In genomic region chr5:178234753-178235599, GRCh38 we compare ENCODE assay signal across 8 cellular contexts. TPM values are rescaled to one million over a fixed set of nuclear protein-coding genes. Genes with fewer than 3 reads are reported as not detected.
DNase-seq lines count a peak whose midpoint lies in the region; ATAC-seq, FAIRE-seq and TF ChIP-seq lines count a peak whose summit lies in the region.
"Had no signal": no experiment of that assay in that cellular context is flagged by ENCODE, and none has a peak within 500 bp of the region (broad histone marks: within the 10 kb centered on the region; RNA-seq: fewer than 3 reads in every experiment).

No MANE protein-coding gene starts in this region.

- no peak for TF ChIP-seq EP300 in GM12878 (IDR thresholded peaks at IDR 0.05; ENCODE audit: borderline replicate concordance in 1 of 2, control insufficient read depth in 1 of 2, low read depth in 2 of 2, low read length in 2 of 2)

- H3K4me1 ChIP-seq in Loucy (ENCODE audit: insufficient read depth, low read length, poor library complexity, severe bottlenecking) (peaks cover 25% of the 10 kb centered on the region), GM12878 (ENCODE audit: control insufficient read depth, insufficient read depth, low read length) (peaks cover 48% of the 10 kb centered on the region)

- no peaks in the 10 kb centered on the region for H3K36me3 Mint-ChIP-seq in immature natural killer cell

- in situ Hi-C loops in GM12878 (cut with MboI) = no loop called here

- H4K20me1 ChIP-seq in Loucy (ENCODE audit: insufficient read depth, low read length, poor library complexity, severe bottlenecking) (peaks cover 17% of the 10 kb centered on the region), GM12878 (ENCODE audit: control insufficient read depth, insufficient read depth) (no peaks in the 10 kb centered on the region)

- H3K9me2 ChIP-seq in Loucy (replicated peaks; ENCODE audit: low read depth, low read length) = no peaks in the 10 kb centered on the region

- SMC1A ChIA-PET in GM12878 (lab: Charles Lee; ENCODE audit: uncharacterized antibody, unreplicated experiment) = interaction anchor here (1.0 to 1.8 kb wide), 2 partner anchors 23 to 317 kb away, joined by 3 to 4 read pairs; no protein-coding TSS in a partner anchor

- H3K4me3 ChIP-seq in Loucy (ENCODE audit: low read length, poor library complexity, severe bottlenecking) (no peak overlapping the region), GM12878 (no peak overlapping the region)

- peak; percentile 76 for TF ChIP-seq RAD21 in GM12878 (IDR thresholded peaks at IDR 0.05; ENCODE audit: insufficient read depth, low read depth, low read length)

- H3K4me2 ChIP-seq in Loucy (ENCODE audit: low read depth, low read length, poor library complexity, severe bottlenecking) = peak overlapping the region; percentile 42
- no peak overlapping the region for H3K4me2 ChIP-seq in GM12878 (ENCODE audit: control insufficient read depth, insufficient read depth)

- H3K27me3 Mint-ChIP-seq in immature natural killer cell (ENCODE audit: low read depth in 3 of 3) = peaks cover 2 to 15% (median 5%) of the 10 kb centered on the region in 3 donors

- no peak overlapping the region for H3K27ac ChIP-seq in GM12878 (ENCODE audit: control insufficient read depth, insufficient read depth)

- H2AFZ ChIP-seq in Loucy (ENCODE audit: low read length) (peak overlapping the region; percentile 77; the same call in 1 of the 2 replicates), GM12878 (ENCODE audit: control insufficient read depth, low read depth, low read length) (peak overlapping the region; percentile 84)

- H3K9me3 ChIP-seq in Loucy (ENCODE audit: insufficient read depth, low read depth, low read length) (no peaks in the 10 kb centered on the region), GM12878 (replicated peaks; ENCODE audit: control insufficient read depth, insufficient read depth, low read length) (no peaks in the 10 kb centered on the region)

- peak; percentile 40 for ATAC-seq in GM12878
- no peak for ATAC-seq in GM19463 (IDR thresholded peaks at IDR 0.05; ENCODE audit: unreplicated experiment)

- peak overlapping the region; percentile 5 to 83 (median 56) for H3K27ac Mint-ChIP-seq in immature natural killer cell

- peak overlapping the region; percentile 8 to 59 (median 26) for H3K4me3 Mint-ChIP-seq in immature natural killer cell

- DNase-seq in GM10266 (ENCODE audit: extremely low spot score) = peak; percentile 87
- DNase-seq in UCSD-AML1 (lab: John Stamatoyannopoulos, UW; ENCODE audit: unreplicated experiment) = peak; percentile 82
- no peak for DNase-seq in GM12878 (ENCODE audit: low read depth, low spot score)
- peak; percentile 65 to 73 (median 72) for DNase-seq in immature natural killer cell
- peak; percentile 85 for DNase-seq in stimulated activated CD4-positive, alpha-beta T cell treated with anti-CD3 and anti-CD28 coated beads, Interleukin-15, amount 100 ng/mL, for 24 hours

- POLR2A ChIA-PET in GM12878 (lab: Charles Lee) = interaction anchor here (0.7 kb wide), 1 partner anchor 1747 kb away, joined by 3 read pairs; no protein-coding TSS in a partner anchor

- TF ChIP-seq POLR2A in GM12878 (IDR thresholded peaks at IDR 0.05; ENCODE audit: low read depth, low read length) = no peak

- FAIRE-seq in GM12878 (lab: Jason Lieb, UNC) = no peak

- H3F3A ChIP-seq in Loucy (ENCODE audit: low read depth) = no peaks in the 10 kb centered on the region

- CTCF ChIA-PET in GM12878 (lab: Yijun Ruan, JAX) = interaction anchor here (0.6 to 1.4 kb wide), 17 partner anchors 10 to 1261 kb away, joined by 3 to 6 read pairs (median 3); partner anchors contain the start of gene HNRNPAB

- H3K79me2 ChIP-seq in Loucy (ENCODE audit: insufficient read depth, low read length) (peaks cover 21% of the 10 kb centered on the region), GM12878 (ENCODE audit: control insufficient read depth, insufficient read depth, low read length) (peaks cover 23% of the 10 kb centered on the region)

- H3K27me3 ChIP-seq in Loucy (ENCODE audit: insufficient read depth, low read length, poor library complexity, severe bottlenecking) (no peaks in the 10 kb centered on the region), GM12878 (replicated peaks in 1 of 2; ENCODE audit: control insufficient read depth in 2 of 2, insufficient read depth in 2 of 2, low read length in 1 of 2) (no peaks in the 10 kb centered on the region)

- peaks cover 71 to 80% of the 10 kb centered on the region in 2 donors for H3K4me1 Mint-ChIP-seq in immature natural killer cell

- 22% methylated on average over 12 of the region's 12 CpGs for WGBS in GM12878 (ENCODE audit: insufficient coverage, insufficient replicate concordance, low lambda C conversion rate, missing lambda C conversion rate)

- RAD21 ChIA-PET in GM12878 (lab: Charles Lee; ENCODE audit: unreplicated experiment) = interaction anchor here (0.8 to 1.0 kb wide), 2 partner anchors 16 to 226 kb away, joined by 3 read pairs; no protein-coding TSS in a partner anchor

- peak; percentile 88 for TF ChIP-seq CTCF in GM10266 (IDR thresholded peaks at IDR 0.05; ENCODE audit: control insufficient read depth, insufficient read depth, low read depth, missing control alignments)
- TF ChIP-seq CTCF in Loucy (conservative IDR thresholded peaks at IDR 0.05; ENCODE audit: low read length) = peak; percentile 67
- peak; percentile 78 to 85 (median 81) for TF ChIP-seq CTCF in GM12878 (IDR thresholded peaks at IDR 0.05 in 2 of 3, conservative IDR thresholded peaks at IDR 0.05 in 1 of 3; ENCODE audit: control insufficient read depth in 2 of 3, extremely low read depth in 1 of 3, insufficient read depth in 1 of 3, low read depth in 3 of 3, low read length in 3 of 3)

- intact Hi-C loops in GM12878 (cut with micrococcal nuclease; ENCODE audit: unreplicated experiment) = loop anchor here (2.0 to 5.0 kb wide), 2 partner anchors 316 to 1257 kb away; no protein-coding TSS in a partner anchor

- BruUV-seq in GM12878 (replicated peaks; lab: Mats Ljungman, UMichigan) = no TSS peak

- no peaks in the 10 kb centered on the region for H3K36me3 ChIP-seq in Loucy (ENCODE audit: insufficient read depth, low read length)
- no peaks in the 10 kb centered on the region; a peak in 3 of 4 replicates for H3K36me3 ChIP-seq in GM12878 (ENCODE audit: control insufficient read depth in 2 of 2, insufficient read depth in 2 of 2, low read length in 1 of 2)

- H3K9ac ChIP-seq in Loucy (ENCODE audit: low read depth, low read length, poor library complexity, severe bottlenecking) (no peak overlapping the region), GM12878 (ENCODE audit: control insufficient read depth, insufficient read depth, low read length) (no peak overlapping the region; the same call in 1 of the 2 replicates)

- no peaks in the 10 kb centered on the region for H3K9me3 Mint-ChIP-seq in immature natural killer cell

RNA-seq across cellular contexts. Expression of gene PHYKPL, which starts 2.4 kb away (rescaled TPM):
- total RNA-seq in GM12878 (2013; cell fraction: nucleolus; rRNA removed) = 144 and 151 TPM in 2 replicates
- total RNA-seq in GM12878 (2014; rRNA removed) (25.2 and 26.6 TPM in 2 replicates), GM12878 (2014; rRNA removed; fragmentation: Illumina TruSeq; extraction: Trizol) (23.3 and 23.5 TPM in 2 replicates), GM12878 (2021) (36.1 and 45.1 TPM in 2 replicates)
- 16.0 TPM for polyA plus RNA-seq in GM12878 (2011; ENCODE audit: low read depth)
- polyA plus RNA-seq in GM12878 (2011; rRNA removed) (39.9 and 53.9 TPM in 2 replicates), GM12878 (2014; fragmentation: Illumina TruSeq; extraction: Trizol) (17.3 and 22.9 TPM in 2 replicates), GM12878 (2014; fragmentation: Nextera tagmentation; extraction: Ambion mirVana) (1 to 10 TPM; 4.5 to 7.9 TPM), GM12878 (2014; rRNA removed) (40.6 and 42.3 TPM in 2 replicates), GM12878 (2016; fragmentation: Nextera tagmentation; extraction: Ambion mirVana) (10 to 100 TPM; 26.0 to 29.0 TPM), immature natural killer cell (10 to 100 TPM; 28.2 to 44.1 (median 33.3) TPM)
- 37.9 and 49.1 TPM in 2 replicates for polyA plus RNA-seq in GM12878 (2011; cell fraction: cytosol; rRNA removed)
- polyA plus RNA-seq in GM12878 (2011; cell fraction: nucleus; rRNA removed) = 213 and 242 TPM in 2 replicates
- polyA plus RNA-seq in GM12878 (2012) = 34.1 and 38.8 TPM in 2 replicates
- 63.2 and 88.8 TPM in 2 replicates for polyA minus RNA-seq in GM12878 (2011; rRNA and poly(A)+ RNA removed)
- polyA minus RNA-seq in GM12878 (2011; cell fraction: cytosol; rRNA and poly(A)+ RNA removed) = 9.1 and 13.4 TPM in 2 replicates
- polyA minus RNA-seq in GM12878 (2011; cell fraction: nucleus; rRNA and poly(A)+ RNA removed) = 79.1 and 138 TPM in 2 replicates

RNA-seq across cellular contexts. Expression of gene HNRNPAB, which starts 30.6 kb away (rescaled TPM):
- 21.9 and 24.9 TPM in 2 replicates for total RNA-seq in GM12878 (2013; cell fraction: nucleolus; rRNA removed)
- total RNA-seq in GM12878 (2014; rRNA removed) (120 and 134 TPM in 2 replicates), GM12878 (2014; rRNA removed; fragmentation: Illumina TruSeq; extraction: Trizol) (167 and 175 TPM in 2 replicates), GM12878 (2021) (311 and 330 TPM in 2 replicates)
- 118 TPM for polyA plus RNA-seq in GM12878 (2011; ENCODE audit: low read depth)
- polyA plus RNA-seq in GM12878 (2011; rRNA removed) (193 and 198 TPM in 2 replicates), GM12878 (2014; fragmentation: Illumina TruSeq; extraction: Trizol) (262 and 268 TPM in 2 replicates), GM12878 (2014; fragmentation: Nextera tagmentation; extraction: Ambion mirVana) (10 to 100 TPM; 42.3 to 77.6 TPM), GM12878 (2014; rRNA removed) (299 and 332 TPM in 2 replicates), GM12878 (2016; fragmentation: Nextera tagmentation; extraction: Ambion mirVana) (100 to 1,000 TPM; 269 to 302 TPM), immature natural killer cell (100 to 1,000 TPM in 1 of 3 donors, 10 to 100 TPM in 2; 34.4 to 126 (median 62.9) TPM)
- polyA plus RNA-seq in GM12878 (2011; cell fraction: cytosol; rRNA removed) = 148 and 169 TPM in 2 replicates
- polyA plus RNA-seq in GM12878 (2011; cell fraction: nucleus; rRNA removed) = 78.5 and 127 TPM in 2 replicates
- 119 and 164 TPM in 2 replicates for polyA plus RNA-seq in GM12878 (2012)
- 56.9 and 60.6 TPM in 2 replicates for polyA minus RNA-seq in GM12878 (2011; rRNA and poly(A)+ RNA removed)
- 39.2 and 49.7 TPM in 2 replicates for polyA minus RNA-seq in GM12878 (2011; cell fraction: cytosol; rRNA and poly(A)+ RNA removed)
- 21.6 and 37.5 TPM in 2 replicates for polyA minus RNA-seq in GM12878 (2011; cell fraction: nucleus; rRNA and poly(A)+ RNA removed)

RNA-seq across cellular contexts. Expression of gene GMCL2, which starts 47.8 kb away (rescaled TPM):
- total RNA-seq in GM12878 (2013; cell fraction: nucleolus; rRNA removed) = not detected in 2 replicates
- total RNA-seq in GM12878 (2014; rRNA removed) = not detected in 2 replicates
- total RNA-seq in GM12878 (2014; rRNA removed; fragmentation: Illumina TruSeq; extraction: Trizol) = not detected in 2 replicates
- total RNA-seq in GM12878 (2021) = not detected in 2 replicates
- not detected for polyA plus RNA-seq in GM12878 (2011; ENCODE audit: low read depth)
- 0.04 TPM in 1 of 2 replicates, not detected in the other for polyA plus RNA-seq in GM12878 (2011; rRNA removed)
- polyA plus RNA-seq in GM12878 (2011; cell fraction: cytosol; rRNA removed) = not detected in 2 replicates
- not detected in 2 replicates for polyA plus RNA-seq in GM12878 (2011; cell fraction: nucleus; rRNA removed)
- polyA plus RNA-seq in GM12878 (2012) = not detected in 2 replicates
- not detected in 2 replicates for polyA plus RNA-seq in GM12878 (2014; fragmentation: Illumina TruSeq; extraction: Trizol)
- polyA plus RNA-seq in GM12878 (2014; fragmentation: Nextera tagmentation; extraction: Ambion mirVana) = not detected
- polyA plus RNA-seq in GM12878 (2014; rRNA removed) = not detected in 2 replicates
- under 1 TPM in 1 of 2 experiments, not detected in 1; 0.07 TPM for polyA plus RNA-seq in GM12878 (2016; fragmentation: Nextera tagmentation; extraction: Ambion mirVana)
- polyA minus RNA-seq in GM12878 (2011; rRNA and poly(A)+ RNA removed) = not detected in 2 replicates
- polyA minus RNA-seq in GM12878 (2011; cell fraction: cytosol; rRNA and poly(A)+ RNA removed) = not detected in 2 replicates
- polyA minus RNA-seq in GM12878 (2011; cell fraction: nucleus; rRNA and poly(A)+ RNA removed) = not detected in 2 replicates
- not detected for polyA plus RNA-seq in immature natural killer cell
- total RNA-seq: mononuclear cell had no signal
